In genomic region chr1:12049625-12050024, GRCh38 we compare ENCODE assay signal across 2 cellular contexts.
TF ChIP-seq lines count a peak whose summit lies in the region.

No MANE protein-coding gene starts in this region.

TF ChIP-seq in HEK293, 187 proteins besides CTCF, POLR2A, EP300 and RAD21:
- TF ChIP-seq, protein P1, sequence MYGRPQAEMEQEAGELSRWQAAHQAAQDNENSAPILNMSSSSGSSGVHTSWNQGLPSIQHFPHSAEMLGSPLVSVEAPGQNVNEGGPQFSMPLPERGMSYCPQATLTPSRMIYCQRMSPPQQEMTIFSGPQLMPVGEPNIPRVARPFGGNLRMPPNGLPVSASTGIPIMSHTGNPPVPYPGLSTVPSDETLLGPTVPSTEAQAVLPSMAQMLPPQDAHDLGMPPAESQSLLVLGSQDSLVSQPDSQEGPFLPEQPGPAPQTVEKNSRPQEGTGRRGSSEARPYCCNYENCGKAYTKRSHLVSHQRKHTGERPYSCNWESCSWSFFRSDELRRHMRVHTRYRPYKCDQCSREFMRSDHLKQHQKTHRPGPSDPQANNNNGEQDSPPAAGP (tag by site-specific recombination; IDR thresholded peaks at IDR 0.05), result 0 out of 2 replicates have a peak, but pooled peaks have one; percentile 60
- TF ChIP-seq KLF10 (tag by site-specific recombination; IDR thresholded peaks at IDR 0.05), result no peak
- TF ChIP-seq GLIS1 (tag by site-specific recombination; IDR thresholded peaks at IDR 0.05), result peak; percentile 7; the same call in 1 of the 2 replicates
- peak; percentile 49; the same call in 1 of the 2 replicates for TF ChIP-seq ZIC2 (tag by site-specific recombination; IDR thresholded peaks at IDR 0.05)

TF ChIP-seq in HepG2, 621 proteins besides CTCF, POLR2A, EP300 and RAD21 (continued from another document):
- TF ChIP-seq PBX2 (CRISPR knock-in tag; IDR thresholded peaks at IDR 0.05) (no peak), DDIT3 (CRISPR knock-in tag; IDR thresholded peaks at IDR 0.05) (no peak), HOXA5 (CRISPR knock-in tag; IDR thresholded peaks at IDR 0.05) (no peak), FOXP4 (CRISPR knock-in tag; IDR thresholded peaks at IDR 0.05) (no peak), TEAD2 (CRISPR knock-in tag; IDR thresholded peaks at IDR 0.05) (no peak), ZNF550 (CRISPR knock-in tag; IDR thresholded peaks at IDR 0.05; ENCODE audit: borderline replicate concordance) (no peak), AHR (CRISPR knock-in tag; IDR thresholded peaks at IDR 0.05) (no peak), TOPORS (CRISPR knock-in tag; IDR thresholded peaks at IDR 0.05) (no peak), MEIS2 (CRISPR knock-in tag; IDR thresholded peaks at IDR 0.05) (no peak), IKZF4 (CRISPR knock-in tag; IDR thresholded peaks at IDR 0.05; ENCODE audit: borderline replicate concordance, low read depth, not compliant biosample characterization) (no peak), ZNF292 (CRISPR knock-in tag; IDR thresholded peaks at IDR 0.05; ENCODE audit: borderline replicate concordance, low read depth) (no peak), ZSCAN20 (CRISPR knock-in tag; IDR thresholded peaks at IDR 0.05; ENCODE audit: borderline replicate concordance) (no peak), MTERF4 (CRISPR knock-in tag; IDR thresholded peaks at IDR 0.05) (no peak), KMT2A (CRISPR knock-in tag; IDR thresholded peaks at IDR 0.05) (no peak), HCFC1 (IDR thresholded peaks at IDR 0.05; ENCODE audit: low read depth, low read length) (no peak)
- TF ChIP-seq, protein P2, sequence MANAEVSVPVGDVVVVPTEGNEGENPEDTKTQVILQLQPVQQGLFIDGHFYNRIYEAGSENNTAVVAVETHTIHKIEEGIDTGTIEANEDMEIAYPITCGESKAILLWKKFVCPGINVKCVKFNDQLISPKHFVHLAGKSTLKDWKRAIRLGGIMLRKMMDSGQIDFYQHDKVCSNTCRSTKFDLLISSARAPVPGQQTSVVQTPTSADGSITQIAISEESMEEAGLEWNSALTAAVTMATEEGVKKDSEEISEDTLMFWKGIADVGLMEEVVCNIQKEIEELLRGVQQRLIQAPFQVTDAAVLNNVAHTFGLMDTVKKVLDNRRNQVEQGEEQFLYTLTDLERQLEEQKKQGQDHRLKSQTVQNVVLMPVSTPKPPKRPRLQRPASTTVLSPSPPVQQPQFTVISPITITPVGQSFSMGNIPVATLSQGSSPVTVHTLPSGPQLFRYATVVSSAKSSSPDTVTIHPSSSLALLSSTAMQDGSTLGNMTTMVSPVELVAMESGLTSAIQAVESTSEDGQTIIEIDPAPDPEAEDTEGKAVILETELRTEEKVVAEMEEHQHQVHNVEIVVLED (CRISPR knock-in tag; IDR thresholded peaks at IDR 0.05; ENCODE audit: borderline replicate concordance), result no peak
- TF ChIP-seq, protein P3, sequence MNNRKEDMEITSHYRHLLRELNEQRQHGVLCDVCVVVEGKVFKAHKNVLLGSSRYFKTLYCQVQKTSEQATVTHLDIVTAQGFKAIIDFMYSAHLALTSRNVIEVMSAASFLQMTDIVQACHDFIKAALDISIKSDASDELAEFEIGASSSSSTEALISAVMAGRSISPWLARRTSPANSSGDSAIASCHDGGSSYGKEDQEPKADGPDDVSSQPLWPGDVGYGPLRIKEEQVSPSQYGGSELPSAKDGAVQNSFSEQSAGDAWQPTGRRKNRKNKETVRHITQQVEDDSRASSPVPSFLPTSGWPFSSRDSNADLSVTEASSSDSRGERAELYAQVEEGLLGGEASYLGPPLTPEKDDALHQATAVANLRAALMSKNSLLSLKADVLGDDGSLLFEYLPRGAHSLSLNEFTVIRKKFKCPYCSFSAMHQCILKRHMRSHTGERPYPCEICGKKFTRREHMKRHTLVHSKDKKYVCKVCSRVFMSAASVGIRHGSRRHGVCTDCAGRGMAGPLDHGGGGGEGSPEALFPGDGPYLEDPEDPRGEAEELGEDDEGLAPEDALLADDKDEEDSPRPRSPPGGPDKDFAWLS (CRISPR knock-in tag; IDR thresholded peaks at IDR 0.05; ENCODE audit: borderline replicate concordance), result no peak
TF ChIP-seq in HepG2: peak in this region for 0.
